In the genomic region with DNA sequence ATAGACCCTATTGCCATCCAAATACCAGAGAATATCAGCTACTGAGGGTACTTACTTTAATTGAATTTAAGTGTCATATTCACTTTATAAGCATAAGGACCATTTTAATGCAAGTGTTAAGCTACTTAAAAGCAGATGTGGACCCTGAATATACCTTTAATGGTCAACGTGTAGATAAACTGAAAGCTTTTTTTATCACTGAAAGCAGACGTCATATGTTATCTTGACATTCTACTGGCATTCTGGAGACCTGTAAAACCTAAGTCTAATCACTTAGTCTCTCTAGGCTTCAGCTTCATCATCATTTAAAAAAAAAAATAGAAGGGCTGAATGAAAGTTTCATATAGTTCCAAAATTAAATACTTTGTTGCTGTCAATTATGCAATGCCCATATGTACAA, we compare ENCODE assay signal across 1 cellular context.
TF ChIP-seq lines count a peak whose summit lies in the region.

No MANE protein-coding gene starts in this region.

TF ChIP-seq in K562, 482 proteins besides CTCF, POLR2A, EP300 and RAD21 (continued from another document and continues in another):
- TF ChIP-seq RBM17 (IDR thresholded peaks at IDR 0.05; ENCODE audit: borderline replicate concordance, low read depth, low read length) (no peak), RBM34 (IDR thresholded peaks at IDR 0.05; ENCODE audit: borderline replicate concordance, insufficient read depth, low read length) (no peak), ZNF384 (IDR thresholded peaks at IDR 0.05; ENCODE audit: low read depth, low read length) (no peak), NCOA1 (IDR thresholded peaks at IDR 0.05; ENCODE audit: low read depth) (no peak), PHF20 (IDR thresholded peaks at IDR 0.05; ENCODE audit: partially characterized antibody) (no peak), ZNF695 (CRISPR knock-in tag; IDR thresholded peaks at IDR 0.05) (no peak), PBX2 (CRISPR knock-in tag; IDR thresholded peaks at IDR 0.05; ENCODE audit: low read depth) (no peak), PBX2 (tag; conservative IDR thresholded peaks at IDR 0.05; ENCODE audit: low read depth) (0 out of 2 replicates have a peak, but pooled peaks have one; percentile 12), SNAPC5 (CRISPR knock-in tag; IDR thresholded peaks at IDR 0.05) (no peak), ERF (CRISPR knock-in tag; IDR thresholded peaks at IDR 0.05) (no peak), DPF2 (IDR thresholded peaks at IDR 0.05) (peak; percentile 47), RBM22 (IDR thresholded peaks at IDR 0.05; ENCODE audit: low read depth, low read length, poor library complexity, severe bottlenecking) (no peak), JUND (IDR thresholded peaks at IDR 0.05; ENCODE audit: borderline replicate concordance, low read depth, low read length) (0 out of 2 replicates have a peak, but pooled peaks have one; percentile 9), JUND (tag; IDR thresholded peaks at IDR 0.05; ENCODE audit: borderline replicate concordance, low read depth, low read length) (no peak), ATF7 (IDR thresholded peaks at IDR 0.05) (peak; percentile 55; the same call in 1 of the 2 replicates), ARID2 (IDR thresholded peaks at IDR 0.05) (no peak), BRCA1 (IDR thresholded peaks at IDR 0.05) (no peak), BRCA1 (CRISPR knock-in tag; IDR thresholded peaks at IDR 0.05) (no peak), CEBPB (tag; IDR thresholded peaks at IDR 0.05) (no peak), NCOR1 (IDR thresholded peaks at IDR 0.05) (0 out of 2 replicates have a peak, but pooled peaks have one; percentile 18), PTTG1 (tag; IDR thresholded peaks at IDR 0.05; ENCODE audit: low read depth) (no peak), TCFL5 (CRISPR knock-in tag; conservative IDR thresholded peaks at IDR 0.05) (no peak), PML (IDR thresholded peaks at IDR 0.05; ENCODE audit: low read length) (no peak), KLF16 (IDR thresholded peaks at IDR 0.05) (no peak), GABPB1 (CRISPR knock-in tag; IDR thresholded peaks at IDR 0.05) (no peak), PCBP2 (IDR thresholded peaks at IDR 0.05; ENCODE audit: low read depth, low read length, poor library complexity, severe bottlenecking) (no peak), NR2F6 (CRISPR knock-in tag; IDR thresholded peaks at IDR 0.05) (no peak), THRB (CRISPR knock-in tag; conservative IDR thresholded peaks at IDR 0.05) (no peak), RCOR1 (IDR thresholded peaks at IDR 0.05; ENCODE audit: borderline replicate concordance in 1 of 2, low read depth in 2 of 2, low read length in 2 of 2) (0 out of 4 replicates have a peak, but pooled peaks of 1 of the 2 experiments have one; percentile 26), CEBPG (CRISPR knock-in tag; IDR thresholded peaks at IDR 0.05) (no peak), CEBPG (tag; conservative IDR thresholded peaks at IDR 0.05 in 1 of 2, IDR thresholded peaks at IDR 0.05 in 1 of 2) (no peak), CBFA2T2 (conservative IDR thresholded peaks at IDR 0.05) (peak; percentile 51), ZNF212 (CRISPR knock-in tag; IDR thresholded peaks at IDR 0.05) (no peak), KAT2B (IDR thresholded peaks at IDR 0.05; ENCODE audit: low read depth, low read length) (no peak), ZNF347 (CRISPR knock-in tag; IDR thresholded peaks at IDR 0.05; ENCODE audit: low read depth) (no peak), ADNP (tag; IDR thresholded peaks at IDR 0.05) (no peak), BDP1 (IDR thresholded peaks at IDR 0.05; ENCODE audit: insufficient read depth, insufficient read length) (no peak), FOXO4 (CRISPR knock-in tag; IDR thresholded peaks at IDR 0.05) (no peak), ZNF280A (IDR thresholded peaks at IDR 0.05; ENCODE audit: low read depth, partially characterized antibody) (no peak), HOXB6 (CRISPR knock-in tag; IDR thresholded peaks at IDR 0.05; ENCODE audit: borderline replicate concordance) (no peak), SOX6 (IDR thresholded peaks at IDR 0.05) (0 out of 2 replicates have a peak, but pooled peaks have one; percentile 11), NFIC (IDR thresholded peaks at IDR 0.05) (no peak), ZNF778 (CRISPR knock-in tag; IDR thresholded peaks at IDR 0.05) (no peak), TGIF2 (CRISPR knock-in tag; IDR thresholded peaks at IDR 0.05) (no peak), TCF3 (CRISPR knock-in tag; IDR thresholded peaks at IDR 0.05) (peak; percentile 45; the same call in 1 of the 2 replicates), ATF6 (CRISPR knock-in tag; IDR thresholded peaks at IDR 0.05) (no peak), ZBTB33 (CRISPR knock-in tag; IDR thresholded peaks at IDR 0.05) (no peak), ZNF75A (CRISPR knock-in tag; IDR thresholded peaks at IDR 0.05) (no peak), ARID1B (IDR thresholded peaks at IDR 0.05) (peak; percentile 58)
- TF ChIP-seq, protein P1, sequence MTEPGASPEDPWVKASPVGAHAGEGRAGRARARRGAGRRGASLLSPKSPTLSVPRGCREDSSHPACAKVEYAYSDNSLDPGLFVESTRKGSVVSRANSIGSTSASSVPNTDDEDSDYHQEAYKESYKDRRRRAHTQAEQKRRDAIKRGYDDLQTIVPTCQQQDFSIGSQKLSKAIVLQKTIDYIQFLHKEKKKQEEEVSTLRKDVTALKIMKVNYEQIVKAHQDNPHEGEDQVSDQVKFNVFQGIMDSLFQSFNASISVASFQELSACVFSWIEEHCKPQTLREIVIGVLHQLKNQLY (CRISPR knock-in tag; conservative IDR thresholded peaks at IDR 0.05): no peak
- TF ChIP-seq, protein P2, sequence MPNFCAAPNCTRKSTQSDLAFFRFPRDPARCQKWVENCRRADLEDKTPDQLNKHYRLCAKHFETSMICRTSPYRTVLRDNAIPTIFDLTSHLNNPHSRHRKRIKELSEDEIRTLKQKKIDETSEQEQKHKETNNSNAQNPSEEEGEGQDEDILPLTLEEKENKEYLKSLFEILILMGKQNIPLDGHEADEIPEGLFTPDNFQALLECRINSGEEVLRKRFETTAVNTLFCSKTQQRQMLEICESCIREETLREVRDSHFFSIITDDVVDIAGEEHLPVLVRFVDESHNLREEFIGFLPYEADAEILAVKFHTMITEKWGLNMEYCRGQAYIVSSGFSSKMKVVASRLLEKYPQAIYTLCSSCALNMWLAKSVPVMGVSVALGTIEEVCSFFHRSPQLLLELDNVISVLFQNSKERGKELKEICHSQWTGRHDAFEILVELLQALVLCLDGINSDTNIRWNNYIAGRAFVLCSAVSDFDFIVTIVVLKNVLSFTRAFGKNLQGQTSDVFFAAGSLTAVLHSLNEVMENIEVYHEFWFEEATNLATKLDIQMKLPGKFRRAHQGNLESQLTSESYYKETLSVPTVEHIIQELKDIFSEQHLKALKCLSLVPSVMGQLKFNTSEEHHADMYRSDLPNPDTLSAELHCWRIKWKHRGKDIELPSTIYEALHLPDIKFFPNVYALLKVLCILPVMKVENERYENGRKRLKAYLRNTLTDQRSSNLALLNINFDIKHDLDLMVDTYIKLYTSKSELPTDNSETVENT (CRISPR knock-in tag; IDR thresholded peaks at IDR 0.05): no peak
- TF ChIP-seq, protein P3, sequence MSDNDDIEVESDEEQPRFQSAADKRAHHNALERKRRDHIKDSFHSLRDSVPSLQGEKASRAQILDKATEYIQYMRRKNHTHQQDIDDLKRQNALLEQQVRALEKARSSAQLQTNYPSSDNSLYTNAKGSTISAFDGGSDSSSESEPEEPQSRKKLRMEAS (CRISPR knock-in tag; IDR thresholded peaks at IDR 0.05): no peak
- TF ChIP-seq, protein P4, sequence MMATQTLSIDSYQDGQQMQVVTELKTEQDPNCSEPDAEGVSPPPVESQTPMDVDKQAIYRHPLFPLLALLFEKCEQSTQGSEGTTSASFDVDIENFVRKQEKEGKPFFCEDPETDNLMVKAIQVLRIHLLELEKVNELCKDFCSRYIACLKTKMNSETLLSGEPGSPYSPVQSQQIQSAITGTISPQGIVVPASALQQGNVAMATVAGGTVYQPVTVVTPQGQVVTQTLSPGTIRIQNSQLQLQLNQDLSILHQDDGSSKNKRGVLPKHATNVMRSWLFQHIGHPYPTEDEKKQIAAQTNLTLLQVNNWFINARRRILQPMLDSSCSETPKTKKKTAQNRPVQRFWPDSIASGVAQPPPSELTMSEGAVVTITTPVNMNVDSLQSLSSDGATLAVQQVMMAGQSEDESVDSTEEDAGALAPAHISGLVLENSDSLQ (IDR thresholded peaks at IDR 0.05): 0 out of 2 replicates have a peak, but pooled peaks have one; percentile 22
- TF ChIP-seq, protein P5, sequence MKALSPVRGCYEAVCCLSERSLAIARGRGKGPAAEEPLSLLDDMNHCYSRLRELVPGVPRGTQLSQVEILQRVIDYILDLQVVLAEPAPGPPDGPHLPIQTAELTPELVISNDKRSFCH (CRISPR knock-in tag; IDR thresholded peaks at IDR 0.05): no peak
- TF ChIP-seq, protein P5 (tag; IDR thresholded peaks at IDR 0.05): no peak
